ENCODE assay signal across 25 cellular contexts in genomic region chr10:80713398-80713928, GRCh38.
DNase-seq lines count a peak whose midpoint lies in the region; TF ChIP-seq lines count a peak whose summit lies in the region.
"Had no signal": no experiment of that assay in that cellular context is flagged by ENCODE, and none has a peak within 500 bp of the region (broad histone marks: within the 10 kb centered on the region; RNA-seq: fewer than 3 reads in every experiment).

No MANE protein-coding gene starts in this region.

- H2AFZ ChIP-seq in neural progenitor cell (replicated peaks): no peak overlapping the region

- H3K27ac Mint-ChIP-seq in endodermal cell (no peak overlapping the region), neural progenitor cell (no peak overlapping the region), type B pancreatic cell (no peak overlapping the region)
- H3K27ac Mint-ChIP-seq: CD14-positive monocyte; CD8-positive, alpha-beta memory T cell; HFFc6 had no signal

- TF ChIP-seq CTCF in WERI-Rb-1 (IDR thresholded peaks at IDR 0.05; ENCODE audit: low read depth, low read length) (no peak), endodermal cell (conservative IDR thresholded peaks at IDR 0.05) (no peak), neural progenitor cell (IDR thresholded peaks at IDR 0.05) (no peak), type B pancreatic cell (conservative IDR thresholded peaks at IDR 0.05) (no peak), GM10266 (IDR thresholded peaks at IDR 0.05; ENCODE audit: control insufficient read depth, insufficient read depth, low read depth, missing control alignments) (no peak), thyroid gland (IDR thresholded peaks at IDR 0.05) (no peak)

- H3K36me3 ChIP-seq in WERI-Rb-1: no peaks in the 10 kb centered on the region
- H3K36me3 ChIP-seq in endodermal cell (ENCODE audit: control insufficient read depth, insufficient read depth, low read length): no peaks in the 10 kb centered on the region
- no peaks in the 10 kb centered on the region for H3K36me3 ChIP-seq in neural progenitor cell
- no peaks in the 10 kb centered on the region for H3K36me3 ChIP-seq in thyroid gland
- H3K36me3 ChIP-seq: BE2C, HAP-1 had no signal

- intact Hi-C loops in thyroid gland (cut with DNase I): no loop called here

- H3K4me3 Mint-ChIP-seq in endodermal cell (no peak overlapping the region), neural progenitor cell (no peak overlapping the region), type B pancreatic cell (no peak overlapping the region)
- H3K4me3 Mint-ChIP-seq: CD14-positive monocyte; CD8-positive, alpha-beta memory T cell; HFFc6 had no signal

- H3K9me3 ChIP-seq in WERI-Rb-1 (ENCODE audit: severe bottlenecking) (no peaks in the 10 kb centered on the region), endodermal cell (ENCODE audit: control insufficient read depth, low read length) (no peaks in the 10 kb centered on the region), neural progenitor cell (ENCODE audit: low read depth) (no peaks in the 10 kb centered on the region), thyroid gland (no peaks in the 10 kb centered on the region)
- H3K9me3 ChIP-seq: BE2C, HAP-1, SK-N-SH had no signal

- no peaks in the 10 kb centered on the region for H3K79me2 ChIP-seq in neural progenitor cell (ENCODE audit: low read depth)

- no peak for TF ChIP-seq POLR2A in thyroid gland (IDR thresholded peaks at IDR 0.05)

- peaks cover 17% of the 10 kb centered on the region for H3K4me1 Mint-ChIP-seq in endodermal cell
- peaks cover 21% of the 10 kb centered on the region for H3K4me1 Mint-ChIP-seq in neural progenitor cell
- peaks cover 35% of the 10 kb centered on the region for H3K4me1 Mint-ChIP-seq in type B pancreatic cell (ENCODE audit: unreplicated experiment)
- H3K4me1 Mint-ChIP-seq: CD14-positive monocyte; CD8-positive, alpha-beta memory T cell had no signal

- DNase-seq in WERI-Rb-1 (no peak), endodermal cell (peak; percentile 59), neural progenitor cell (ENCODE audit: low spot score) (peak; percentile 10), Ammon's horn (ENCODE audit: low spot score) (no peak), type B pancreatic cell (ENCODE audit: extremely low spot score, unreplicated experiment) (no peak), GM10266 (ENCODE audit: extremely low spot score) (no peak), thyroid gland (no peak)
- DNase-seq: BE2C; Calu3; CD8-positive, alpha-beta memory T cell; DMS153; DND-41; HFFc6; KG1; MM.1S; NCI-H1694; NCI-H2029 treated with DMSO at 0.1 percent for 48 hours; NCI-H446 treated with DMSO at 0.1 percent for 48 hours; NCI-H526; NCI-H82; NK-92 treated with Interleukin-12 subunit alpha and Interleukin-12 subunit beta, amount 100 ng/mL, for 24 hours; PC-3; SK-N-SH had no signal

- H3K4me1 ChIP-seq in endodermal cell (ENCODE audit: control insufficient read depth, insufficient read depth, low read length) (peaks cover 4% of the 10 kb centered on the region), neural progenitor cell (no peaks in the 10 kb centered on the region), thyroid gland (no peaks in the 10 kb centered on the region)
- H3K4me1 ChIP-seq: BE2C, HAP-1 had no signal

- H3K9ac ChIP-seq in endodermal cell (ENCODE audit: extremely low read depth, low read length, poor library complexity, severe bottlenecking) (no peak overlapping the region), neural progenitor cell (no peak overlapping the region)
- H3K9ac ChIP-seq: SK-N-SH had no signal

- no peaks in the 10 kb centered on the region for H3F3A ChIP-seq in neural progenitor cell (ENCODE audit: low read depth)

- H3K27ac ChIP-seq in WERI-Rb-1: peak overlapping the region; percentile 97
- no peak overlapping the region for H3K27ac ChIP-seq in endodermal cell (ENCODE audit: low read depth, low read length)
- H3K27ac ChIP-seq in neural progenitor cell: no peak overlapping the region
- no peak overlapping the region for H3K27ac ChIP-seq in thyroid gland

- H3K4me3 ChIP-seq in WERI-Rb-1 (ENCODE audit: low read depth, low read length) (no peak overlapping the region), endodermal cell (ENCODE audit: low read length) (no peak overlapping the region), neural progenitor cell (no peak overlapping the region), thyroid gland (replicated peaks in 1 of 3) (no peak overlapping the region)
- H3K4me3 ChIP-seq: HAP-1 had no signal

- H3K36me3 Mint-ChIP-seq in endodermal cell (ENCODE audit: low read depth) (no peaks in the 10 kb centered on the region), neural progenitor cell (no peaks in the 10 kb centered on the region), type B pancreatic cell (no peaks in the 10 kb centered on the region)
- H3K36me3 Mint-ChIP-seq: CD14-positive monocyte; CD8-positive, alpha-beta memory T cell had no signal

- H3K4me2 ChIP-seq in neural progenitor cell: no peak overlapping the region
- H3K4me2 ChIP-seq: SK-N-SH had no signal

- H3K9me3 Mint-ChIP-seq in endodermal cell: no peaks in the 10 kb centered on the region
- H3K9me3 Mint-ChIP-seq in neural progenitor cell: no peaks in the 10 kb centered on the region
- no peaks in the 10 kb centered on the region for H3K9me3 Mint-ChIP-seq in type B pancreatic cell
- H3K9me3 Mint-ChIP-seq: CD14-positive monocyte; CD8-positive, alpha-beta memory T cell; HFFc6 had no signal

- WGBS in endodermal cell (ENCODE audit: insufficient coverage in 1 of 2, insufficient read length in 1 of 2), 2 experiments: 93 to 95% methylated on average over 8 to 11 of the region's 11 CpGs
- 59 to 66% methylated on average over 11 of the region's 11 CpGs for WGBS in thyroid gland, 2 donors

- H3K27me3 Mint-ChIP-seq in endodermal cell (ENCODE audit: insufficient read depth) (no peaks in the 10 kb centered on the region), neural progenitor cell (ENCODE audit: insufficient read depth, low read depth) (peaks cover 4% of the 10 kb centered on the region), type B pancreatic cell (peaks cover 4% of the 10 kb centered on the region)

- H4K20me1 ChIP-seq in neural progenitor cell (ENCODE audit: low read depth): no peaks in the 10 kb centered on the region

- no peaks in the 10 kb centered on the region for H3K27me3 ChIP-seq in WERI-Rb-1 (ENCODE audit: insufficient read depth, low read depth, severe bottlenecking)
- no peaks in the 10 kb centered on the region for H3K27me3 ChIP-seq in endodermal cell (ENCODE audit: control insufficient read depth, insufficient read depth, low read length, poor library complexity, severe bottlenecking)
- no peaks in the 10 kb centered on the region for H3K27me3 ChIP-seq in neural progenitor cell
- no peaks in the 10 kb centered on the region for H3K27me3 ChIP-seq in thyroid gland
- H3K27me3 ChIP-seq: BE2C had no signal

Comparison
In these comparisons a context has a peak if more than half of its experiments do, and no peak if none do; other contexts are left out.
1. DNase-seq: peak in endodermal cell (single experiment) and neural progenitor cell (single experiment); none in WERI-Rb-1 (single experiment), Ammon's horn (single experiment), type B pancreatic cell (single experiment), GM10266 (single experiment) and thyroid gland (0 of 2).